In genomic region chr14:67158559-67158958, GRCh38 we compare ENCODE assay signal across 25 cellular contexts. TPM values are rescaled to one million over a fixed set of nuclear protein-coding genes. Genes with fewer than 3 reads are reported as not detected.
"Had no signal": no experiment of that assay in that cellular context is flagged by ENCODE, and none has a peak within 500 bp of the region (broad histone marks: within the 10 kb centered on the region; RNA-seq: fewer than 3 reads in every experiment).

No MANE protein-coding gene starts in this region.

- H3K27ac ChIP-seq: hepatocyte, left ventricle myocardium inferior, lower lobe of right lung, pancreas, stomach, thoracic aorta, transverse colon had no signal

- H3K4me1 ChIP-seq: left ventricle myocardium inferior, lower lobe of right lung, pancreas, stomach, transverse colon had no signal

- H3K27ac Mint-ChIP-seq: dendritic cell treated with granulocyte-macrophage colony-stimulating factor and Interleukin-4, amounts not matched to agents 40 ng/mL and 50 ng/mL, for 4 days; memory B cell; mesothelial cell of epicardium; nephron; progenitor cell of endocrine pancreas; stimulated activated memory B cell treated with anti-CD40 and anti-IgM and Interleukin-4, amounts not matched to agents 10 μg/mL and 1 μg/mL and 100 μg/mL, for 72 hours had no signal

- H3K4me3 Mint-ChIP-seq: dendritic cell treated with granulocyte-macrophage colony-stimulating factor and Interleukin-4, amounts not matched to agents 40 ng/mL and 50 ng/mL, for 4 days; memory B cell; mesothelial cell of epicardium; nephron; stimulated activated memory B cell treated with anti-CD40 and anti-IgM and Interleukin-4, amounts not matched to agents 10 μg/mL and 1 μg/mL and 100 μg/mL, for 72 hours had no signal

- H3K4me1 Mint-ChIP-seq: memory B cell; mesothelial cell of epicardium; nephron; stimulated activated memory B cell treated with anti-CD40 and anti-IgM and Interleukin-4, amounts not matched to agents 10 μg/mL and 1 μg/mL and 100 μg/mL, for 72 hours had no signal

- H3K9me3 ChIP-seq: left ventricle myocardium inferior, lower lobe of right lung, pancreas, stomach, thoracic aorta, transverse colon had no signal

- H3K27me3 Mint-ChIP-seq: dendritic cell treated with granulocyte-macrophage colony-stimulating factor and Interleukin-4, amounts not matched to agents 40 ng/mL and 50 ng/mL, for 4 days; memory B cell; progenitor cell of endocrine pancreas; stimulated activated memory B cell treated with anti-CD40 and anti-IgM and Interleukin-4, amounts not matched to agents 10 μg/mL and 1 μg/mL and 100 μg/mL, for 72 hours had no signal

- H3K9me3 Mint-ChIP-seq: dendritic cell treated with granulocyte-macrophage colony-stimulating factor and Interleukin-4, amounts not matched to agents 40 ng/mL and 50 ng/mL, for 4 days; memory B cell; mesothelial cell of epicardium; nephron; stimulated activated memory B cell treated with anti-CD40 and anti-IgM and Interleukin-4, amounts not matched to agents 10 μg/mL and 1 μg/mL and 100 μg/mL, for 72 hours had no signal

- DNase-seq: foreskin melanocyte; head of caudate nucleus; kidney; left cardiac atrium; left ventricle myocardium inferior; lower lobe of right lung; occipital lobe; pancreas; right cardiac atrium; stimulated activated CD4-positive, alpha-beta T cell treated with anti-CD3 and anti-CD28 coated beads, Interleukin-4, amount 100 ng/mL, for 1 hour; stimulated activated CD8-positive, alpha-beta memory T cell treated with anti-CD3 and anti-CD28 coated beads, Interleukin-4, amount 100 ng/mL, for 48 hours; stomach; substantia nigra; transverse colon had no signal

- H3K4me3 ChIP-seq: hepatocyte, left ventricle myocardium inferior, lower lobe of right lung, pancreas, stomach, thoracic aorta, transverse colon had no signal

- FAIRE-seq: colon had no signal

- H3K36me3 ChIP-seq: left ventricle myocardium inferior, lower lobe of right lung, pancreas, stomach, thoracic aorta, transverse colon had no signal

- ATAC-seq: left cardiac atrium; lower lobe of right lung; pancreas; right cardiac atrium; stimulated activated memory B cell treated with anti-CD40 and anti-IgM and Interleukin-4, amounts not matched to agents 10 μg/mL and 1 μg/mL and 100 μg/mL, for 72 hours had no signal

- H3K27me3 ChIP-seq: hepatocyte, pancreas, stomach, transverse colon had no signal

- H3K36me3 Mint-ChIP-seq: memory B cell, mesothelial cell of epicardium had no signal

RNA-seq across cellular contexts. Expression of gene GARIN2, which starts 30.7 kb away (rescaled TPM):
- total RNA-seq: epithelial cell of proximal tubule, hepatocyte, left cardiac atrium, left ventricle myocardium inferior, myocyte, stomach, transverse colon had no signal
- polyA plus RNA-seq: hepatocyte, right cardiac atrium, stomach had no signal
